1 cellular context compared by ENCODE assay signal in genomic region chr14:22854963-22855724, GRCh38.
TF ChIP-seq lines count a peak whose summit lies in the region.

No MANE protein-coding gene starts in this region.

TF ChIP-seq in HepG2, 621 proteins besides CTCF, POLR2A, EP300 and RAD21 (continued from another document):
- TF ChIP-seq STAT6 (CRISPR knock-in tag; IDR thresholded peaks at IDR 0.05; ENCODE audit: borderline replicate concordance) (no peak), ZFP62 (CRISPR knock-in tag; IDR thresholded peaks at IDR 0.05) (no peak), BRF2 (CRISPR knock-in tag; IDR thresholded peaks at IDR 0.05) (no peak), ZNF678 (CRISPR knock-in tag; IDR thresholded peaks at IDR 0.05) (no peak), ZNF207 (IDR thresholded peaks at IDR 0.05; ENCODE audit: borderline replicate concordance) (no peak), HDAC1 (CRISPR knock-in tag; IDR thresholded peaks at IDR 0.05) (no peak), MAZ (IDR thresholded peaks at IDR 0.05; ENCODE audit: borderline replicate concordance, low read depth, low read length) (no peak), MAZ (CRISPR knock-in tag; IDR thresholded peaks at IDR 0.05; ENCODE audit: low read depth) (no peak), RELA (CRISPR knock-in tag; IDR thresholded peaks at IDR 0.05) (no peak), MAFK (conservative IDR thresholded peaks at IDR 0.05 in 1 of 2, IDR thresholded peaks at IDR 0.05 in 1 of 2; ENCODE audit: low read length in 2 of 2) (0 out of 4 replicates have a peak, but pooled peaks have one; percentile 17 to 37), NFYC (CRISPR knock-in tag; IDR thresholded peaks at IDR 0.05) (no peak), ZNF432 (CRISPR knock-in tag; IDR thresholded peaks at IDR 0.05; ENCODE audit: borderline replicate concordance) (no peak), MAFG (CRISPR knock-in tag; IDR thresholded peaks at IDR 0.05) (no peak), XBP1 (CRISPR knock-in tag; IDR thresholded peaks at IDR 0.05) (no peak), KAT8 (CRISPR knock-in tag; IDR thresholded peaks at IDR 0.05) (no peak), ZNF224 (CRISPR knock-in tag; IDR thresholded peaks at IDR 0.05) (no peak), CENPX (CRISPR knock-in tag; IDR thresholded peaks at IDR 0.05) (no peak), ZNF331 (CRISPR knock-in tag; IDR thresholded peaks at IDR 0.05) (no peak), CEBPB (IDR thresholded peaks at IDR 0.05; ENCODE audit: borderline replicate concordance, low read depth, low read length) (no peak), KLF9 (CRISPR knock-in tag; IDR thresholded peaks at IDR 0.05; ENCODE audit: low read depth) (no peak)
- TF ChIP-seq, protein P1, sequence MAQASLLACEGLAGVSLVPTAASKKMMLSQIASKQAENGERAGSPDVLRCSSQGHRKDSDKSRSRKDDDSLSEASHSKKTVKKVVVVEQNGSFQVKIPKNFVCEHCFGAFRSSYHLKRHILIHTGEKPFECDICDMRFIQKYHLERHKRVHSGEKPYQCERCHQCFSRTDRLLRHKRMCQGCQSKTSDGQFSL (CRISPR knock-in tag; IDR thresholded peaks at IDR 0.05) = no peak
- TF ChIP-seq, protein P2, sequence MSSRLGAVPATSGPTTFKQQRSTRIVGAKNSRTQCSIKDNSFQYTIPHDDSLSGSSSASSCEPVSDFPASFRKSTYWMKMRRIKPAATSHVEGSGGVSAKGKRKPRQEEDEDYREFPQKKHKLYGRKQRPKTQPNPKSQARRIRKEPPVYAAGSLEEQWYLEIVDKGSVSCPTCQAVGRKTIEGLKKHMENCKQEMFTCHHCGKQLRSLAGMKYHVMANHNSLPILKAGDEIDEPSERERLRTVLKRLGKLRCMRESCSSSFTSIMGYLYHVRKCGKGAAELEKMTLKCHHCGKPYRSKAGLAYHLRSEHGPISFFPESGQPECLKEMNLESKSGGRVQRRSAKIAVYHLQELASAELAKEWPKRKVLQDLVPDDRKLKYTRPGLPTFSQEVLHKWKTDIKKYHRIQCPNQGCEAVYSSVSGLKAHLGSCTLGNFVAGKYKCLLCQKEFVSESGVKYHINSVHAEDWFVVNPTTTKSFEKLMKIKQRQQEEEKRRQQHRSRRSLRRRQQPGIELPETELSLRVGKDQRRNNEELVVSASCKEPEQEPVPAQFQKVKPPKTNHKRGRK (CRISPR knock-in tag; IDR thresholded peaks at IDR 0.05) = no peak
- TF ChIP-seq, protein P3, sequence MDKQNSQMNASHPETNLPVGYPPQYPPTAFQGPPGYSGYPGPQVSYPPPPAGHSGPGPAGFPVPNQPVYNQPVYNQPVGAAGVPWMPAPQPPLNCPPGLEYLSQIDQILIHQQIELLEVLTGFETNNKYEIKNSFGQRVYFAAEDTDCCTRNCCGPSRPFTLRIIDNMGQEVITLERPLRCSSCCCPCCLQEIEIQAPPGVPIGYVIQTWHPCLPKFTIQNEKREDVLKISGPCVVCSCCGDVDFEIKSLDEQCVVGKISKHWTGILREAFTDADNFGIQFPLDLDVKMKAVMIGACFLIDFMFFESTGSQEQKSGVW (CRISPR knock-in tag; IDR thresholded peaks at IDR 0.05; ENCODE audit: borderline replicate concordance) = no peak
